ENCODE assay signal across 9 cellular contexts in the genomic region with DNA sequence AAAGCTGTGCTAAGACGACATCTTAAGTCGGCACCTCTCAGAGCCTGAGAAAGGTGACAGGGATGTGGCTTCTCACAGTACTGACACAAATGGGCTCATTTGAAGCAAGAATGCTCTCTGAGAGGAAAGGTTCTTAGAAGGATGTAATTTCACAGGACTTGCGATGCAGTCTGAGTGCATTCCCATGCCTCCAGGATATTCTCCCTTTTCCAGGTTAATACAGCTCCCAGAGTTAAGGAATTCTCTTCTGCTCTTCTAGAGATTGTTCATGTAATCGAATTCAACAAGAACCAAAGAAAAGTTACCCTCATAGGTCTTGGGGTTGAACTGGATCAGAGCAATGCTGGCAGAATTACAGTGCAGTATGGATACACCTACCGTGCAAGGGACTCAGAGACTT.
"Had no signal": no experiment of that assay in that cellular context is flagged by ENCODE, and none has a peak within 500 bp of the region (broad histone marks: within the 10 kb centered on the region; RNA-seq: fewer than 3 reads in every experiment).

No MANE protein-coding gene starts in this region.

- FAIRE-seq: HTR-8/SVneo, K562 had no signal

- H3K4me2 ChIP-seq: KMS-11 had no signal

- H3K27ac ChIP-seq: GM23248, KMS-11 had no signal

- H3K36me3 ChIP-seq: HAP-1 had no signal

- H2AFZ ChIP-seq: GM23248 had no signal

- H3K4me3 ChIP-seq: GM23248, HAP-1, K562 had no signal

- H3K9me3 ChIP-seq: HAP-1 had no signal

- H3K9ac ChIP-seq: GM23248, KMS-11 had no signal

- DNase-seq: GM23248, GOT3, H7, HFFc6, IMR-90 had no signal

- H3K4me1 ChIP-seq: HAP-1 had no signal
